Comparison of ENCODE assay signal across 18 cellular contexts in genomic region chr19:8395621-8396082, GRCh38. TPM values are rescaled to one million over a fixed set of nuclear protein-coding genes. Genes with fewer than 3 reads are reported as not detected.
DNase-seq lines count a peak whose midpoint lies in the region; TF ChIP-seq lines count a peak whose summit lies in the region.
"Had no signal": no experiment of that assay in that cellular context is flagged by ENCODE, and none has a peak within 500 bp of the region (broad histone marks: within the 10 kb centered on the region; RNA-seq: fewer than 3 reads in every experiment).

No MANE protein-coding gene starts in this region.

- in situ Hi-C loops in mammary epithelial cell (cut with MboI; ENCODE audit: low sequenced_read_pairs in 2 of 2), result loop anchor here in 1 of 2 donors (5.0 kb wide), 1 partner anchor 33 kb away; the partner anchor contains the start of gene ANGPTL4

- H3K27ac Mint-ChIP-seq in MCF 10A (ENCODE audit: low read depth, unreplicated experiment) (peak overlapping the region; percentile 83), nephron progenitor cell (peak overlapping the region; percentile 80)

- no peaks in the 10 kb centered on the region for H3K27me3 ChIP-seq in mammary epithelial cell (ENCODE audit: insufficient read depth, low read length)
- H3K27me3 ChIP-seq: testis had no signal

- no peaks in the 10 kb centered on the region for H3K9me3 ChIP-seq in mammary epithelial cell (replicated peaks; ENCODE audit: insufficient read depth, low read length)
- H3K9me3 ChIP-seq: testis had no signal

- H3K36me3 Mint-ChIP-seq in MCF 10A (ENCODE audit: insufficient read depth, unreplicated experiment) (peaks cover 13% of the 10 kb centered on the region), nephron progenitor cell (ENCODE audit: low read depth) (peaks cover 10% of the 10 kb centered on the region)

- no peak overlapping the region for H2AFZ ChIP-seq in mammary epithelial cell (ENCODE audit: low read depth, low read length)

- intact Hi-C loops in MCF 10A (cut with micrococcal nuclease) (loop anchor here (1.0 kb wide), 1 partner anchor 40 kb away; no protein-coding TSS in a partner anchor), mammary epithelial cell (cut with micrococcal nuclease) (loop anchor here (1.0 to 5.0 kb wide), 2 partner anchors 41 to 128 kb away; no protein-coding TSS in a partner anchor)

- DNase-seq in MCF 10A (ENCODE audit: unreplicated experiment), result no peak
- no peak for DNase-seq in mammary epithelial cell
- no peak for DNase-seq in caudate nucleus (lab: John Stamatoyannopoulos, UW)
- DNase-seq in nephron progenitor cell, result no peak
- no peak for DNase-seq in stimulated activated CD4-positive, alpha-beta T cell treated with anti-CD3 and anti-CD28 coated beads, Interleukin-2, amount 100 ng/mL, for 24 hours
- no peak for DNase-seq in middle frontal gyrus (ENCODE audit: extremely low spot score, low spot score)
- DNase-seq in NCI-H345 (lab: John Stamatoyannopoulos, UW), result no peak
- DNase-seq: activated CD4-positive, alpha-beta T cell treated with anti-CD3 and anti-CD28 coated beads, Interleukin-2, amount 50 U/mL, for 1 hour; DMS153; Kasumi-1; NCI-H1417; NCI-H82; occipital lobe; stimulated activated CD8-positive, alpha-beta memory T cell treated with anti-CD3 and anti-CD28 coated beads, Interleukin-4, amount 100 ng/mL, for 48 hours; testis had no signal

- dilution Hi-C loops in mammary epithelial cell (cut with HindIII; ENCODE audit: low sequenced_read_pairs), result no loop called here

- no peak overlapping the region for H3K27ac ChIP-seq in mammary epithelial cell (ENCODE audit: insufficient read depth, low read depth, low read length)
- H3K27ac ChIP-seq in caudate nucleus (ENCODE audit: low read depth, low read length), result peak overlapping the region; percentile 98
- peak overlapping the region; percentile 99 for H3K27ac ChIP-seq in temporal lobe (ENCODE audit: low read depth, low read length)

- peaks cover 86% of the 10 kb centered on the region for H3K79me2 ChIP-seq in mammary epithelial cell (ENCODE audit: insufficient read depth, low read length)

- no peak overlapping the region for H3K9ac ChIP-seq in mammary epithelial cell (ENCODE audit: insufficient read depth, low read length)

- H3K4me3 Mint-ChIP-seq in MCF 10A (ENCODE audit: unreplicated experiment) (no peak overlapping the region), nephron progenitor cell (no peak overlapping the region)

- BruUV-seq in MCF 10A (replicated peaks; lab: Mats Ljungman, UMichigan) (no TSS peak), mammary epithelial cell (replicated peaks; lab: Mats Ljungman, UMichigan) (no TSS peak)

- H3K36me3 ChIP-seq in mammary epithelial cell (ENCODE audit: insufficient read depth, low read length), result no peaks in the 10 kb centered on the region

- H4K20me1 ChIP-seq in mammary epithelial cell (ENCODE audit: insufficient read depth, low read length), result no peaks in the 10 kb centered on the region

- CTCF ChIA-PET in MCF 10A (lab: Yijun Ruan, JAX) (interaction anchor here (0.6 to 7.0 kb wide), 6 partner anchors 41 to 187 kb away, joined by 3 to 72 read pairs (median 4); no protein-coding TSS in a partner anchor), mammary epithelial cell (lab: Charles Lee; ENCODE audit: low non-redundant PET) (interaction anchor here (0.6 kb wide), 1 partner anchor 40 kb away, joined by 4 read pairs; no protein-coding TSS in a partner anchor)

- H3K4me2 ChIP-seq in mammary epithelial cell (ENCODE audit: insufficient read depth, low read depth, low read length), result no peak overlapping the region

- no peaks in the 10 kb centered on the region for H3K9me3 Mint-ChIP-seq in MCF 10A (ENCODE audit: unreplicated experiment)
- no peaks in the 10 kb centered on the region for H3K9me3 Mint-ChIP-seq in nephron progenitor cell

- 91% methylated on average over 10 of the region's 14 CpGs for WGBS in mammary epithelial cell (ENCODE audit: low coverage, missing lambda C conversion rate)

- no peak overlapping the region for H3K4me3 ChIP-seq in mammary epithelial cell (replicated peaks in 1 of 3; ENCODE audit: insufficient read depth in 1 of 3, low read depth in 2 of 3, low read length in 3 of 3)
- H3K4me3 ChIP-seq: skin epidermis, testis had no signal

- H3K27me3 Mint-ChIP-seq in MCF 10A (ENCODE audit: insufficient read depth, unreplicated experiment) (no peaks in the 10 kb centered on the region), nephron progenitor cell (ENCODE audit: low read depth, poor library complexity) (no peaks in the 10 kb centered on the region)

- TF ChIP-seq CTCF in MCF 10A (IDR thresholded peaks at IDR 0.05; ENCODE audit: unreplicated experiment), result no peak
- no peak for TF ChIP-seq CTCF in mammary epithelial cell (conservative IDR thresholded peaks at IDR 0.05 in 1 of 2, IDR thresholded peaks at IDR 0.05 in 1 of 2; ENCODE audit: extremely low read depth in 1 of 2, insufficient read depth in 1 of 2, low read depth in 1 of 2, low read length in 2 of 2)
- TF ChIP-seq CTCF in nephron progenitor cell (IDR thresholded peaks at IDR 0.05), result no peak

- POLR2A ChIA-PET in MCF 10A (lab: Yijun Ruan, JAX), result interaction anchor here (1.0 kb wide), 1 partner anchor 41 kb away, joined by 6 read pairs; no protein-coding TSS in a partner anchor

- peaks cover 30% of the 10 kb centered on the region for H3K4me1 Mint-ChIP-seq in MCF 10A (ENCODE audit: insufficient read depth, unreplicated experiment)
- H3K4me1 Mint-ChIP-seq in nephron progenitor cell, result peaks cover 78% of the 10 kb centered on the region

- peaks cover 54% of the 10 kb centered on the region for H3K4me1 ChIP-seq in mammary epithelial cell (ENCODE audit: insufficient read depth, low read length)

RNA-seq across cellular contexts. Expression of gene RAB11B, which starts 5.5 kb away (rescaled TPM):
- 67.2 and 73.3 TPM in 2 replicates for total RNA-seq in MCF 10A (2022)
- total RNA-seq in mammary epithelial cell, result 10 to 100 TPM; 24.0 to 88.3 TPM
- polyA plus RNA-seq in mammary epithelial cell, result 47.7 TPM
- 14.4 TPM for polyA minus RNA-seq in mammary epithelial cell
- total RNA-seq in temporal lobe, result 163 TPM

RNA-seq across cellular contexts. Expression of gene MARCHF2, which starts 17.5 kb away (rescaled TPM):
- total RNA-seq in MCF 10A (2022) (8.3 and 11.5 TPM in 2 replicates), mammary epithelial cell (10 to 100 TPM; 21.9 to 48.3 TPM), temporal lobe (22.4 TPM)
- polyA plus RNA-seq in mammary epithelial cell, result 22.4 TPM
- polyA minus RNA-seq in mammary epithelial cell, result 33.3 TPM

RNA-seq across cellular contexts. Expression of gene ANGPTL4, which starts 31.7 kb away (rescaled TPM):
- total RNA-seq in MCF 10A (2022) (12.6 and 32.8 TPM in 2 replicates), mammary epithelial cell (100 to 1,000 TPM in 1 of 2 donors, 10 to 100 TPM in 1; 75.8 to 294 TPM), temporal lobe (1.5 TPM)
- 551 TPM for polyA plus RNA-seq in mammary epithelial cell
- 208 TPM for polyA minus RNA-seq in mammary epithelial cell
- total RNA-seq: A172 had no signal

RNA-seq across cellular contexts. Expression of gene HNRNPM, which starts 49.1 kb away (rescaled TPM):
- total RNA-seq in MCF 10A (2022), result 149 and 161 TPM in 2 replicates
- 100 to 1,000 TPM in 1 of 2 donors, 10 to 100 TPM in 1; 29.2 to 164 TPM for total RNA-seq in mammary epithelial cell
- 116 TPM for polyA plus RNA-seq in mammary epithelial cell
- 100.0 TPM for polyA minus RNA-seq in mammary epithelial cell
- 84.3 TPM for total RNA-seq in temporal lobe

RNA-seq across cellular contexts. Expression of gene KANK3, which starts 52.6 kb away (rescaled TPM):
- total RNA-seq in MCF 10A (2022) (0.79 and 1.2 TPM in 2 replicates), mammary epithelial cell (1 to 10 TPM in 1 of 2 donors, under 1 TPM in 1; 0.33 to 5.3 TPM), temporal lobe (2.2 TPM)
- 1.9 TPM for polyA plus RNA-seq in mammary epithelial cell
- polyA minus RNA-seq in mammary epithelial cell, result 3.5 TPM
